ENCODE assay signal across 28 cellular contexts in genomic region chr2:39033980-39034379, GRCh38.
DNase-seq lines count a peak whose midpoint lies in the region; ATAC-seq lines count a peak whose summit lies in the region.
"Had no signal": no experiment of that assay in that cellular context is flagged by ENCODE, and none has a peak within 500 bp of the region (broad histone marks: within the 10 kb centered on the region; RNA-seq: fewer than 3 reads in every experiment).

No MANE protein-coding gene starts in this region.

- intact Hi-C loops in activated CD4-positive, alpha-beta T cell treated with anti-CD3 and anti-CD28 coated beads for 36 hours (cut with DNase I, micrococcal nuclease): no loop called here

- peaks cover 10% of the 10 kb centered on the region for H3K36me3 ChIP-seq in effector memory CD4-positive, alpha-beta T cell (ENCODE audit: control insufficient read depth, insufficient read depth, low read length)
- H3K36me3 ChIP-seq: HAP-1 had no signal

- peaks cover 11% of the 10 kb centered on the region for H3K36me3 Mint-ChIP-seq in activated CD4-positive, alpha-beta T cell treated with anti-CD3 and anti-CD28 coated beads for 36 hours (ENCODE audit: low read depth)
- peaks cover 5% of the 10 kb centered on the region for H3K36me3 Mint-ChIP-seq in T-helper 17 cell (ENCODE audit: low read depth)
- H3K36me3 Mint-ChIP-seq in T-cell: peaks cover 31% of the 10 kb centered on the region
- H3K36me3 Mint-ChIP-seq: activated naive CD4-positive, alpha-beta T cell treated with anti-CD3 and anti-CD28 coated beads, Interleukin-2, amount 50 U/mL, for 72 hours had no signal

- CTCF ChIA-PET in activated CD4-positive, alpha-beta T cell treated with anti-CD3 and anti-CD28 coated beads for 36 hours (lab: Charles Lee): interaction anchor here (0.6 to 1.6 kb wide), 3 partner anchors 16 to 194 kb away, joined by 3 to 4 read pairs (median 4); no protein-coding TSS in a partner anchor
- CTCF ChIA-PET in T-cell (lab: Charles Lee): interaction anchor here (0.6 to 1.7 kb wide), 2 partner anchors 196 to 1957 kb away, joined by 3 to 4 read pairs; no protein-coding TSS in a partner anchor

- no peak for DNase-seq in activated CD4-positive, alpha-beta T cell treated with anti-CD3 and anti-CD28 coated beads for 36 hours
- no peak for DNase-seq in activated CD4-positive, alpha-beta T cell treated with anti-CD3 and anti-CD28 coated beads for 4 hours
- no peak for DNase-seq in T-helper 17 cell
- DNase-seq in fibroblast of peridontal ligament (ENCODE audit: extremely low read depth): peak; percentile 43
- DNase-seq in effector memory CD4-positive, alpha-beta T cell: no peak
- DNase-seq in T-cell: no peak
- DNase-seq in HT-29 (ENCODE audit: low spot score): no peak
- DNase-seq in cerebellar nuclear complex (lab: John Stamatoyannopoulos, UW): no peak
- DNase-seq: 8988T; activated B cell treated with CpG ODN at 0.5 μM for 24 hours; activated CD4-positive, alpha-beta T cell treated with anti-CD3 and anti-CD28 coated beads, Interleukin-2, amount 50 U/mL, for 48 hours; activated CD8-positive, alpha-beta memory T cell treated with anti-CD3 and anti-CD28 coated beads, Interleukin-2, amount 50 U/mL, for 4 hours; Caco-2; effector CD8-positive, alpha-beta T cell; naive thymus-derived CD4-positive, alpha-beta T cell; NCI-H187; NCI-H526; occipital lobe; stimulated activated CD4-positive, alpha-beta T cell treated with anti-CD3 and anti-CD28 coated beads, Interleukin-1b, Interleukin-23, amount 100 ng/mL, for 48 hours; T-helper 9 cell had no signal

- H3K9me3 ChIP-seq in T-helper 17 cell (ENCODE audit: control insufficient read depth, low read length, poor library complexity, severe bottlenecking): no peaks in the 10 kb centered on the region
- H3K9me3 ChIP-seq in effector memory CD4-positive, alpha-beta T cell (ENCODE audit: control insufficient read depth, low read length): no peaks in the 10 kb centered on the region
- H3K9me3 ChIP-seq: BLaER1, Caco-2, HAP-1 had no signal

- peak overlapping the region; percentile 12 for H3K27ac Mint-ChIP-seq in activated CD4-positive, alpha-beta T cell treated with anti-CD3 and anti-CD28 coated beads for 36 hours
- H3K27ac Mint-ChIP-seq in T-helper 17 cell (peak overlapping the region; percentile 14), T-cell (no peak overlapping the region)
- H3K27ac Mint-ChIP-seq: activated B cell treated with CpG ODN at 0.5 μM for 24 hours; activated naive CD4-positive, alpha-beta T cell treated with anti-CD3 and anti-CD28 coated beads, Interleukin-2, amount 50 U/mL, for 72 hours; activated T-helper 2 cell treated with anti-CD3 and anti-CD28 coated beads, Interferon-gamma antibody, Interleukin-2, Interleukin-4, amounts not matched to agents 10 μg/mL and 5 μg/mL and 100 μg/mL, durations not matched to agents 14 hours and 24 hours and 36 hours had no signal

- no peak for ATAC-seq in activated CD4-positive, alpha-beta T cell treated with anti-CD3 and anti-CD28 coated beads for 36 hours
- no peak for ATAC-seq in T-helper 17 cell
- no peak for ATAC-seq in T-cell (replicated peaks in 1 of 4)
- ATAC-seq: activated naive CD4-positive, alpha-beta T cell treated with anti-CD3 and anti-CD28 coated beads, Interleukin-2, amount 50 U/mL, for 72 hours; esophagus mucosa; HepG2; left lobe of liver; naive thymus-derived CD4-positive, alpha-beta T cell had no signal

- H3K4me1 Mint-ChIP-seq in activated CD4-positive, alpha-beta T cell treated with anti-CD3 and anti-CD28 coated beads for 36 hours: peaks cover 4% of the 10 kb centered on the region
- H3K4me1 Mint-ChIP-seq in T-helper 17 cell (peaks cover 6% of the 10 kb centered on the region), T-cell (peaks cover 0 to 6% (median 0%) of the 10 kb centered on the region in 3 donors)
- H3K4me1 Mint-ChIP-seq: activated B cell treated with CpG ODN at 0.5 μM for 24 hours had no signal

- H3K27me3 ChIP-seq in effector memory CD4-positive, alpha-beta T cell (replicated peaks; ENCODE audit: control insufficient read depth, insufficient read depth, low read length, poor library complexity, severe bottlenecking): no peaks in the 10 kb centered on the region
- H3K27me3 ChIP-seq: BLaER1 had no signal

- no peaks in the 10 kb centered on the region for H3K9me3 Mint-ChIP-seq in activated CD4-positive, alpha-beta T cell treated with anti-CD3 and anti-CD28 coated beads for 36 hours (ENCODE audit: low read depth)
- no peaks in the 10 kb centered on the region for H3K9me3 Mint-ChIP-seq in T-cell
- H3K9me3 Mint-ChIP-seq: activated B cell treated with CpG ODN at 0.5 μM for 24 hours; activated naive CD4-positive, alpha-beta T cell treated with anti-CD3 and anti-CD28 coated beads, Interleukin-2, amount 50 U/mL, for 72 hours; activated T-helper 2 cell treated with anti-CD3 and anti-CD28 coated beads, Interferon-gamma antibody, Interleukin-2, Interleukin-4, amounts not matched to agents 10 μg/mL and 5 μg/mL and 100 μg/mL, durations not matched to agents 14 hours and 24 hours and 36 hours; naive thymus-derived CD4-positive, alpha-beta T cell had no signal

- no peak overlapping the region for H3K4me3 Mint-ChIP-seq in activated CD4-positive, alpha-beta T cell treated with anti-CD3 and anti-CD28 coated beads for 36 hours
- H3K4me3 Mint-ChIP-seq in T-helper 17 cell (no peak overlapping the region), T-cell (no peak overlapping the region)
- H3K4me3 Mint-ChIP-seq: activated B cell treated with CpG ODN at 0.5 μM for 24 hours; naive thymus-derived CD4-positive, alpha-beta T cell had no signal

- POLR2A ChIA-PET in activated CD4-positive, alpha-beta T cell treated with anti-CD3 and anti-CD28 coated beads for 36 hours (lab: Charles Lee): no interaction called here
- POLR2A ChIA-PET in T-cell (lab: Charles Lee): no interaction called here

- no peak overlapping the region for H3K4me3 ChIP-seq in effector memory CD4-positive, alpha-beta T cell (ENCODE audit: insufficient read depth, low read depth, low read length, poor library complexity, severe bottlenecking)
- H3K4me3 ChIP-seq: BLaER1, HAP-1, skin epidermis had no signal

- no peaks in the 10 kb centered on the region for H3K4me1 ChIP-seq in effector memory CD4-positive, alpha-beta T cell (ENCODE audit: control insufficient read depth, insufficient read depth, low read length, poor library complexity, severe bottlenecking)
- H3K4me1 ChIP-seq: BLaER1, HAP-1 had no signal

- H3K27me3 Mint-ChIP-seq in activated CD4-positive, alpha-beta T cell treated with anti-CD3 and anti-CD28 coated beads for 36 hours: no peaks in the 10 kb centered on the region
- H3K27me3 Mint-ChIP-seq in T-helper 17 cell: no peaks in the 10 kb centered on the region
- no peaks in the 10 kb centered on the region for H3K27me3 Mint-ChIP-seq in T-cell
- H3K27me3 Mint-ChIP-seq: activated B cell treated with CpG ODN at 0.5 μM for 24 hours; naive thymus-derived CD4-positive, alpha-beta T cell had no signal

- H3K27ac ChIP-seq in effector memory CD4-positive, alpha-beta T cell (ENCODE audit: insufficient read depth, low read length, poor library complexity, severe bottlenecking): no peak overlapping the region
- H3K27ac ChIP-seq: BLaER1, skin epidermis had no signal

Comparison
In these comparisons a context has a peak if more than half of its experiments do, and no peak if none do; other contexts are left out.
1. H3K27ac Mint-ChIP-seq: peak in activated CD4-positive, alpha-beta T cell treated with anti-CD3 and anti-CD28 coated beads for 36 hours (single experiment) and T-helper 17 cell (single experiment); none in T-cell (0 of 2).